1 cellular context compared by ENCODE assay signal in the genomic region with DNA sequence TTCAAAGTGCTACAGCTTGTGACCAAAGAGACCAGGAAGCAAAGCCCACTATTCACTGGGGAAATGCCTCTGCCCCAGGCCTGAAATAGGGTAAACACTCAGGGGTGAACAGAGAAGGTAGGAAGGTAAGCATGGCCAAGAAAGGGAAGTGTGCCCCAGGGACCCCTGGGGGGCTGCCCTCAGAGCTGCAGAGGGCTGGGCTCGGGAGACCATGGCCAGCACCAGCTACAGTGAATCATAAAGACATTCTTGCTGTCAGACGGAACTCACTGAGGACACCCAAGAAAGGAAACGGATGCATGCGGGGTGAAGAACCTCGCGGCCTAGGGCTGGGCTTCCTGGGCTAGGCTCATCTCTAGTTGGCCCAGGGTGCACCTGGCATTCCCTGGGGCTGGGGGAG.
TF ChIP-seq lines count a peak whose summit lies in the region.

No MANE protein-coding gene starts in this region.

TF ChIP-seq in WTC11, 78 proteins besides CTCF, POLR2A, EP300 and RAD21 (continued from another document):
- TF ChIP-seq AFF4 (CRISPR knock-in tag; IDR thresholded peaks at IDR 0.05; ENCODE audit: borderline replicate concordance), result no peak
- TF ChIP-seq, protein P1, sequence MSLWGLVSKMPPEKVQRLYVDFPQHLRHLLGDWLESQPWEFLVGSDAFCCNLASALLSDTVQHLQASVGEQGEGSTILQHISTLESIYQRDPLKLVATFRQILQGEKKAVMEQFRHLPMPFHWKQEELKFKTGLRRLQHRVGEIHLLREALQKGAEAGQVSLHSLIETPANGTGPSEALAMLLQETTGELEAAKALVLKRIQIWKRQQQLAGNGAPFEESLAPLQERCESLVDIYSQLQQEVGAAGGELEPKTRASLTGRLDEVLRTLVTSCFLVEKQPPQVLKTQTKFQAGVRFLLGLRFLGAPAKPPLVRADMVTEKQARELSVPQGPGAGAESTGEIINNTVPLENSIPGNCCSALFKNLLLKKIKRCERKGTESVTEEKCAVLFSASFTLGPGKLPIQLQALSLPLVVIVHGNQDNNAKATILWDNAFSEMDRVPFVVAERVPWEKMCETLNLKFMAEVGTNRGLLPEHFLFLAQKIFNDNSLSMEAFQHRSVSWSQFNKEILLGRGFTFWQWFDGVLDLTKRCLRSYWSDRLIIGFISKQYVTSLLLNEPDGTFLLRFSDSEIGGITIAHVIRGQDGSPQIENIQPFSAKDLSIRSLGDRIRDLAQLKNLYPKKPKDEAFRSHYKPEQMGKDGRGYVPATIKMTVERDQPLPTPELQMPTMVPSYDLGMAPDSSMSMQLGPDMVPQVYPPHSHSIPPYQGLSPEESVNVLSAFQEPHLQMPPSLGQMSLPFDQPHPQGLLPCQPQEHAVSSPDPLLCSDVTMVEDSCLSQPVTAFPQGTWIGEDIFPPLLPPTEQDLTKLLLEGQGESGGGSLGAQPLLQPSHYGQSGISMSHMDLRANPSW (CRISPR knock-in tag; conservative IDR thresholded peaks at IDR 0.05; ENCODE audit: low read depth), result no peak
- TF ChIP-seq JAZF1 (CRISPR knock-in tag; IDR thresholded peaks at IDR 0.05), result no peak
- TF ChIP-seq ZNF423 (CRISPR knock-in tag; IDR thresholded peaks at IDR 0.05), result no peak
- no peak for TF ChIP-seq TEAD1 (CRISPR knock-in tag; IDR thresholded peaks at IDR 0.05)
- TF ChIP-seq, protein P2, sequence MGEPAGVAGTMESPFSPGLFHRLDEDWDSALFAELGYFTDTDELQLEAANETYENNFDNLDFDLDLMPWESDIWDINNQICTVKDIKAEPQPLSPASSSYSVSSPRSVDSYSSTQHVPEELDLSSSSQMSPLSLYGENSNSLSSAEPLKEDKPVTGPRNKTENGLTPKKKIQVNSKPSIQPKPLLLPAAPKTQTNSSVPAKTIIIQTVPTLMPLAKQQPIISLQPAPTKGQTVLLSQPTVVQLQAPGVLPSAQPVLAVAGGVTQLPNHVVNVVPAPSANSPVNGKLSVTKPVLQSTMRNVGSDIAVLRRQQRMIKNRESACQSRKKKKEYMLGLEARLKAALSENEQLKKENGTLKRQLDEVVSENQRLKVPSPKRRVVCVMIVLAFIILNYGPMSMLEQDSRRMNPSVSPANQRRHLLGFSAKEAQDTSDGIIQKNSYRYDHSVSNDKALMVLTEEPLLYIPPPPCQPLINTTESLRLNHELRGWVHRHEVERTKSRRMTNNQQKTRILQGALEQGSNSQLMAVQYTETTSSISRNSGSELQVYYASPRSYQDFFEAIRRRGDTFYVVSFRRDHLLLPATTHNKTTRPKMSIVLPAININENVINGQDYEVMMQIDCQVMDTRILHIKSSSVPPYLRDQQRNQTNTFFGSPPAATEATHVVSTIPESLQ (CRISPR knock-in tag; IDR thresholded peaks at IDR 0.05), result no peak
- no peak for TF ChIP-seq CREB1 (CRISPR knock-in tag; IDR thresholded peaks at IDR 0.05)
- TF ChIP-seq ZNF138 (CRISPR knock-in tag; conservative IDR thresholded peaks at IDR 0.05), result no peak
- no peak for TF ChIP-seq TCF7 (CRISPR knock-in tag; IDR thresholded peaks at IDR 0.05; ENCODE audit: low read depth)
- TF ChIP-seq, protein P3, sequence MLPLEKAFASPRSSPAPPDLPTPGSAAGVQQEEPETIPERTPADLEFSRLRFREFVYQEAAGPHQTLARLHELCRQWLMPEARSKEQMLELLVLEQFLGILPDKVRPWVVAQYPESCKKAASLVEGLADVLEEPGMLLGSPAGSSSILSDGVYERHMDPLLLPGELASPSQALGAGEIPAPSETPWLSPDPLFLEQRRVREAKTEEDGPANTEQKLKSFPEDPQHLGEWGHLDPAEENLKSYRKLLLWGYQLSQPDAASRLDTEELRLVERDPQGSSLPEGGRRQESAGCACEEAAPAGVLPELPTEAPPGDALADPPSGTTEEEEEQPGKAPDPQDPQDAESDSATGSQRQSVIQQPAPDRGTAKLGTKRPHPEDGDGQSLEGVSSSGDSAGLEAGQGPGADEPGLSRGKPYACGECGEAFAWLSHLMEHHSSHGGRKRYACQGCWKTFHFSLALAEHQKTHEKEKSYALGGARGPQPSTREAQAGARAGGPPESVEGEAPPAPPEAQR (CRISPR knock-in tag; IDR thresholded peaks at IDR 0.05), result no peak
- TF ChIP-seq ZNF232 (CRISPR knock-in tag; IDR thresholded peaks at IDR 0.05), result no peak
- TF ChIP-seq RELA (CRISPR knock-in tag; IDR thresholded peaks at IDR 0.05; ENCODE audit: borderline replicate concordance), result no peak
- TF ChIP-seq, protein P4, sequence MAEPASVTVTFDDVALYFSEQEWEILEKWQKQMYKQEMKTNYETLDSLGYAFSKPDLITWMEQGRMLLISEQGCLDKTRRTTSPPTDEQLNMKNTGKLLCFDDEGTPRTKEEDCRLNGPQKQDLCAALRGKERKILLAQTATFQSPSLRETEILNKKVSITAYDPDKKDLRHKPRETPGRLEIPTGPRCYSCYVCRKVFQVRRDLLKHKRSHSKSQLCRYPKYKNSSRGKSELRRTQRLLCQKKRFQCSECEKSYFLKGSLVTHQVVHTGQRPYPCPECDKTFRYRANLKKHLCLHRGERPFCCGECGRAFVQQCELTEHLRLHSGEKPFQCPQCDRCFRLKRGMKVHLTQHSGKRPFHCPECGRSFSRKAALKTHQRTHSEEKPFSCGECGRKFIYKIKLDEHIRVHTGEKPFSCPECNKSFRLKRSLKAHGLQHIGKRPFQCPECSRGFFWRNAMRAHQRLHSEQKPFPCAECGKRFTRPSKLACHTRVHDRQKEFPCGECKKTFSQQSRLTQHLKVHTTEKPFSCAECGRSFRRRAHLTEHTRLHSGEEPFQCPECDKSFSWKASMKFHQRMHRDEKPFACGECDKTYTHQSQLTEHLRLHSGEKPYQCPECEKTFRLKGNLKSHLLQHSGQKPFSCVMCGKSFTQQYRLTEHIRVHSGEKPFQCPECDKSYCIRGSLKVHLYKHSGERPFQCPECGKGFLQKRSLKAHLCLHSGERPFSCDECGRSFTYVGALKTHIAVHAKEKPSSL (CRISPR knock-in tag; conservative IDR thresholded peaks at IDR 0.05), result no peak
